1 cellular context compared by ENCODE assay signal in genomic region chr16:68022728-68023537, GRCh38.
TF ChIP-seq lines count a peak whose summit lies in the region.

DDX28 (minus strand) TSS chr16:68023232; CDS start chr16:68023202, 30 bp downstream.
DUS2 (plus strand) TSS chr16:68023284; CDS start chr16:68038024, 14,740 bp downstream.

TF ChIP-seq in K562, 482 proteins besides CTCF, POLR2A, EP300 and RAD21 (continued from another document and continues in another):
- TF ChIP-seq CHD7 (IDR thresholded peaks at IDR 0.05; ENCODE audit: low read depth, low read length), result peak; percentile 29
- TF ChIP-seq TBP (optimal IDR thresholded peaks at IDR 0.05; ENCODE audit: low read depth, low read length), result peak; percentile 93
- TF ChIP-seq CHAMP1 (IDR thresholded peaks at IDR 0.05), result peak; percentile 27; the same call in 1 of the 2 replicates
- peak; percentile 89 for TF ChIP-seq CTBP1 (IDR thresholded peaks at IDR 0.05; ENCODE audit: borderline replicate concordance)
- TF ChIP-seq ZNF551 (CRISPR knock-in tag; IDR thresholded peaks at IDR 0.05), result no peak
- TF ChIP-seq SIN3A (IDR thresholded peaks at IDR 0.05; ENCODE audit: borderline replicate concordance in 2 of 2, control insufficient read depth in 1 of 2, low read depth in 2 of 2, low read length in 2 of 2), result peak; percentile 87 to 94; a peak in 3 of 4 replicates
- no peak for TF ChIP-seq CHD4 (IDR thresholded peaks at IDR 0.05; ENCODE audit: insufficient read depth, insufficient replicate concordance, low read depth, low read length, poor library complexity, severe bottlenecking)
- no peak for TF ChIP-seq HNRNPL (IDR thresholded peaks at IDR 0.05; ENCODE audit: low read depth, low read length)
- TF ChIP-seq MTA3 (IDR thresholded peaks at IDR 0.05; ENCODE audit: borderline replicate concordance), result peak; percentile 99
- peak; percentile 97 for TF ChIP-seq DIDO1 (tag; IDR thresholded peaks at IDR 0.05; ENCODE audit: low read depth)
- TF ChIP-seq RCOR1 (IDR thresholded peaks at IDR 0.05; ENCODE audit: borderline replicate concordance in 1 of 2, low read depth in 2 of 2, low read length in 2 of 2), result peak in 1 of 2 experiments; percentile 33; a peak in 1 of 4 replicates
- no peak for TF ChIP-seq GTF2A2 (tag; IDR thresholded peaks at IDR 0.05)
- TF ChIP-seq MXI1 (IDR thresholded peaks at IDR 0.05; ENCODE audit: low read depth, low read length), result peak; percentile 81
- no peak for TF ChIP-seq FOXJ3 (CRISPR knock-in tag; IDR thresholded peaks at IDR 0.05)
- TF ChIP-seq MBD2 (IDR thresholded peaks at IDR 0.05; ENCODE audit: borderline replicate concordance, low read depth), result peak; percentile 82
- peak in 2 of 3 experiments; percentile 48 to 88; a peak in 3 of 6 replicates for TF ChIP-seq ZBTB11 (CRISPR knock-in tag; IDR thresholded peaks at IDR 0.05)
- 0 out of 2 replicates have a peak, but pooled peaks have one; percentile 35 for TF ChIP-seq CC2D1A (IDR thresholded peaks at IDR 0.05)
- peak; percentile 91 for TF ChIP-seq NR2C2 (CRISPR knock-in tag; IDR thresholded peaks at IDR 0.05)
- peak; percentile 96 for TF ChIP-seq NR2C2 (tag; IDR thresholded peaks at IDR 0.05)
- peak; percentile 99 for TF ChIP-seq EP400 (IDR thresholded peaks at IDR 0.05)
- TF ChIP-seq SRSF9 (IDR thresholded peaks at IDR 0.05; ENCODE audit: borderline replicate concordance, low read depth, low read length), result no peak
- TF ChIP-seq ZNF830 (CRISPR knock-in tag; IDR thresholded peaks at IDR 0.05), result 0 out of 2 replicates have a peak, but pooled peaks have one; percentile 36
- peak; percentile 76 for TF ChIP-seq POLR2B (IDR thresholded peaks at IDR 0.05; ENCODE audit: low read depth, partially characterized antibody)
- TF ChIP-seq BHLHE40 (IDR thresholded peaks at IDR 0.05; ENCODE audit: low read length), result peak; percentile 29; the same call in 1 of the 2 replicates
- no peak for TF ChIP-seq CHCHD3 (CRISPR knock-in tag; IDR thresholded peaks at IDR 0.05)
- TF ChIP-seq RNF2 (IDR thresholded peaks at IDR 0.05), result peak; percentile 60; the same call in 1 of the 2 replicates
- TF ChIP-seq ZZZ3 (IDR thresholded peaks at IDR 0.05), result 0 out of 2 replicates have a peak, but pooled peaks have one; percentile 65
- peak; percentile 98 for TF ChIP-seq MYC (IDR thresholded peaks at IDR 0.05; ENCODE audit: low read depth, low read length)
- TF ChIP-seq MYC (CRISPR knock-in tag; IDR thresholded peaks at IDR 0.05; ENCODE audit: borderline replicate concordance, low read depth), result peak; percentile 93
- 0 out of 2 replicates have a peak, but pooled peaks have one; percentile 22 for TF ChIP-seq E2F3 (CRISPR knock-in tag; IDR thresholded peaks at IDR 0.05)
- no peak for TF ChIP-seq ZNF780A (CRISPR knock-in tag; IDR thresholded peaks at IDR 0.05)
- TF ChIP-seq ZNF263 (CRISPR knock-in tag; IDR thresholded peaks at IDR 0.05; ENCODE audit: borderline replicate concordance), result peak; percentile 97
- peak; percentile 82 for TF ChIP-seq JUND (IDR thresholded peaks at IDR 0.05; ENCODE audit: borderline replicate concordance, low read depth, low read length)
- TF ChIP-seq JUND (tag; IDR thresholded peaks at IDR 0.05; ENCODE audit: borderline replicate concordance, low read depth, low read length), result peak; percentile 78; the same call in 2 of the 3 replicates
- peak; percentile 82 for TF ChIP-seq SP1 (CRISPR knock-in tag; IDR thresholded peaks at IDR 0.05)
- TF ChIP-seq TOE1 (IDR thresholded peaks at IDR 0.05; ENCODE audit: borderline replicate concordance), result peak; percentile 93; the same call in 1 of the 2 replicates
- no peak for TF ChIP-seq TOE1 (CRISPR knock-in tag; IDR thresholded peaks at IDR 0.05; ENCODE audit: borderline replicate concordance, low read depth)
- 0 out of 2 replicates have a peak, but pooled peaks have one; percentile 25 for TF ChIP-seq ATF6 (CRISPR knock-in tag; IDR thresholded peaks at IDR 0.05)
- peak; percentile 59; the same call in 1 of the 2 replicates for TF ChIP-seq ESRRA (IDR thresholded peaks at IDR 0.05; ENCODE audit: borderline replicate concordance, low read depth)
- peak; percentile 75; the same call in 1 of the 2 replicates for TF ChIP-seq THAP12 (CRISPR knock-in tag; IDR thresholded peaks at IDR 0.05)
- TF ChIP-seq NCOA2 (IDR thresholded peaks at IDR 0.05; ENCODE audit: partially characterized antibody in 2 of 2), result peak in 1 of 2 experiments; percentile 88
- TF ChIP-seq GABPB1 (CRISPR knock-in tag; IDR thresholded peaks at IDR 0.05), result peak; percentile 82
